Comparison of ENCODE assay signal across 1 cellular context in the genomic region with DNA sequence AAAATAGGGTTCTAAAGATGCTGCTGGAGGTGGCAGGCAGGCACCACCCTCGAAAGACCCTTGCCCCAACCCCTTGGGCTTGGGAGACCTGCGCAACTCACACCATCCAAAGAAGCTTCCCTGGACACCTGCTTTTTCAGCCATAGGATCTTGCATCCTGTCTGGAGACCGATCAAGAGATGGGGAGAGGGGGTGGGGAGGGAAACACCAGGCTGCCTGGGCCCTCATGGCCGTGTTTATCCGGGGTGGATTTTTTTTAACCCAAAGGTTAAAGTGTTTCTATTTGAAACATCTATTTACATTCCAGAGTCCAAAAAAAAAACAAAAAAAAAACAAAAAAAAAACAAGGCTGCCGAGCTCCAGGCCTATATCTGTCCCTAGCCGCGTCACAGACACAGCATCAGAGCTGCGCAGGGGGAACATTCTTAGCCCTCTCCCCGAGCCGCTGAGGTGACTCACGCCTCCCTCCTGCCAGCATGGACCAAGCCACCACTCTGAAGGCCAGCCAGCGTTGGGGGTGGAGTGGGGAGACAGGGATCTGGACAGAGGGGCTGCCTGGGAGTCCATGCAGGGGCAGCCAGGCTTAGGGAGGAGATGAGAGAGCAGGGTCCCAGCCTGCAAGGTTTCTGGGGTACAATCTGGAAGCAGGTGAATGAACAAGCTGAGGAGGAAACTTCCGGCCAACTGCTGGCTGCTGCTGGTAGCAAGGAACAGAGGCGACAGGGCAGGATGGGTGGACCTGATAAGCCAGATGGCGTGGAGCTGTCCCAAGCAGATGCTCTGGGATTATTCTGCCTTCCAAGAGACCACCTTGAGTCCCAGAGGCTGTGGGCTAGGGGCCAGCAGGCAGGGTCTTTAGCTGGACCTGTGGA.
TF ChIP-seq lines count a peak whose summit lies in the region.

No MANE protein-coding gene starts in this region.

TF ChIP-seq in K562, 482 proteins besides CTCF, POLR2A, EP300 and RAD21 (continued from another document):
- TF ChIP-seq VEZF1 (CRISPR knock-in tag; IDR thresholded peaks at IDR 0.05) (peak; percentile 72), SIN3A (IDR thresholded peaks at IDR 0.05; ENCODE audit: borderline replicate concordance in 2 of 2, control insufficient read depth in 1 of 2, low read depth in 2 of 2, low read length in 2 of 2) (no peak), CBFA2T2 (conservative IDR thresholded peaks at IDR 0.05) (peak; percentile 43), PCBP1 (IDR thresholded peaks at IDR 0.05; ENCODE audit: low read depth, low read length, poor library complexity, severe bottlenecking) (no peak), FOXA3 (CRISPR knock-in tag; conservative IDR thresholded peaks at IDR 0.05 in 1 of 2, IDR thresholded peaks at IDR 0.05 in 1 of 2) (0 out of 4 replicates have a peak, but pooled peaks of 1 of the 2 experiments have one; percentile 9), PHB2 (IDR thresholded peaks at IDR 0.05; ENCODE audit: low read depth) (no peak), CHD2 (IDR thresholded peaks at IDR 0.05; ENCODE audit: low read depth, low read length) (no peak), ZNF212 (CRISPR knock-in tag; IDR thresholded peaks at IDR 0.05) (no peak), ZNF695 (CRISPR knock-in tag; IDR thresholded peaks at IDR 0.05) (no peak), CC2D1A (IDR thresholded peaks at IDR 0.05) (no peak), ZNF740 (CRISPR knock-in tag; IDR thresholded peaks at IDR 0.05) (no peak), ZNF740 (tag; IDR thresholded peaks at IDR 0.05) (no peak), MGA (IDR thresholded peaks at IDR 0.05) (no peak), ZBTB2 (IDR thresholded peaks at IDR 0.05) (peak; percentile 58; the same call in 1 of the 2 replicates), GTF2F1 (IDR thresholded peaks at IDR 0.05; ENCODE audit: low read depth, low read length) (no peak), MCM3 (IDR thresholded peaks at IDR 0.05) (no peak), ZNF699 (CRISPR knock-in tag; IDR thresholded peaks at IDR 0.05; ENCODE audit: insufficient replicate concordance) (no peak), SP2 (IDR thresholded peaks at IDR 0.05; ENCODE audit: extremely low read depth, low read depth, low read length, poor library complexity, severe bottlenecking) (no peak), ZNF408 (CRISPR knock-in tag; IDR thresholded peaks at IDR 0.05; ENCODE audit: low read depth) (no peak)
- TF ChIP-seq, protein P1, sequence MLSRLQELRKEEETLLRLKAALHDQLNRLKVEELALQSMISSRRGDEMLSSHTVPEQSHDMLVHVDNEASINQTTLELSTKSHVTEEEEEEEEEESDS (CRISPR knock-in tag; IDR thresholded peaks at IDR 0.05), result no peak
- TF ChIP-seq, protein P2, sequence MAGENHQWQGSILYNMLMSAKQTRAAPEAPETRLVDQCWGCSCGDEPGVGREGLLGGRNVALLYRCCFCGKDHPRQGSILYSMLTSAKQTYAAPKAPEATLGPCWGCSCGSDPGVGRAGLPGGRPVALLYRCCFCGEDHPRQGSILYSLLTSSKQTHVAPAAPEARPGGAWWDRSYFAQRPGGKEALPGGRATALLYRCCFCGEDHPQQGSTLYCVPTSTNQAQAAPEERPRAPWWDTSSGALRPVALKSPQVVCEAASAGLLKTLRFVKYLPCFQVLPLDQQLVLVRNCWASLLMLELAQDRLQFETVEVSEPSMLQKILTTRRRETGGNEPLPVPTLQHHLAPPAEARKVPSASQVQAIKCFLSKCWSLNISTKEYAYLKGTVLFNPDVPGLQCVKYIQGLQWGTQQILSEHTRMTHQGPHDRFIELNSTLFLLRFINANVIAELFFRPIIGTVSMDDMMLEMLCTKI (IDR thresholded peaks at IDR 0.05; ENCODE audit: partially characterized antibody), result no peak
